Comparison of ENCODE assay signal across 1 cellular context in the genomic region with DNA sequence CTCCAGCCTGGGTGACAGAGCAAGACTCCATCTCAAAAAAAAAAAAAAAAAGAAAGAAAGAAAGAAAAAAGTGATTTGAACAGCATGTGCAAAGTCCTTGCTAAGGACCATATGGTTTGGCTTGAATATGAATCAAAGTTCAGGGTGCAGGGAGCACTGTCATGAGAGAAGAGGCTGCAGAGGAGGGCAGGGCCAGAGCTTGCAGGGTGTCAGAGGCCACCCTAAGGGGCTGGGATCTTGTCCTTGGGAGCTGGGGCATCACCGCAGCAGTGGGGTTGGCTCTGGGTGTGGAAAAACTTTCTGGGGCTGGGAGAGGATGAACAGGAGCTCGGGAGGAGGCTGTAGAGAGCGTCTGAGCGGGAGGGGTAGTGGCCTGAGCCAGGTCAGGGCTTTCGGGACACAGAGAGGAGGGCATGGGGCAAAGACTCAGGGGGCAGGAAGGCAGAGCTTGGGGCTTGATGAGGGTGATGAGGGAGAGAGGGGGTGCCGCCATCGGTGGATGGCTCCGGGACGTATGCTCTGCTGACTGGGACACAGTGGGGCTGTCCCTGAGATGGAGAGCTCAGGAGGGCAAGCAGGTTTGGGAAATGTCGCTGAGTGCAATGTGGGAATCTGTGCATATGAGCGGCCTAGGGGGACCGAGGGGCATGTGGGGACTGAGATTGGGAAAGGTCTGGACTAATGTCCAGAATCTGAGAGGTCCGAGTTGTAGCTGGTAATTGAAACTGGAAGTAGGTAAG.
TF ChIP-seq lines count a peak whose summit lies in the region.

No MANE protein-coding gene starts in this region.

TF ChIP-seq in H1, 55 proteins besides CTCF, POLR2A, EP300 and RAD21:
- TF ChIP-seq SAP30 (IDR thresholded peaks at IDR 0.05; ENCODE audit: insufficient read depth, insufficient replicate concordance, low read length): no peak
- TF ChIP-seq CBX8 (IDR thresholded peaks at IDR 0.05; ENCODE audit: borderline replicate concordance, low read depth, low read length): no peak
- TF ChIP-seq MAX (IDR thresholded peaks at IDR 0.05): no peak
- no peak for TF ChIP-seq CHD1 (IDR thresholded peaks at IDR 0.05; ENCODE audit: low read depth, low read length)
- no peak for TF ChIP-seq TAF7 (optimal IDR thresholded peaks at IDR 0.05; ENCODE audit: borderline replicate concordance, low read depth, low read length)
- TF ChIP-seq SP1 (IDR thresholded peaks at IDR 0.05; ENCODE audit: low read depth, low read length): no peak
- no peak for TF ChIP-seq CEBPB (IDR thresholded peaks at IDR 0.05; ENCODE audit: low read depth, low read length)
- TF ChIP-seq BCL11A (IDR thresholded peaks at IDR 0.05; ENCODE audit: low read depth in 2 of 2, low read length in 2 of 2): no peak
- no peak for TF ChIP-seq SP4 (IDR thresholded peaks at IDR 0.05; ENCODE audit: low read length)
- no peak for TF ChIP-seq TEAD4 (IDR thresholded peaks at IDR 0.05; ENCODE audit: low read depth, low read length)
- TF ChIP-seq SIX5 (IDR thresholded peaks at IDR 0.05; ENCODE audit: low read depth, low read length): no peak
- no peak for TF ChIP-seq ATF2 (IDR thresholded peaks at IDR 0.05; ENCODE audit: low read length)
- TF ChIP-seq POLR2AphosphoS5 (IDR thresholded peaks at IDR 0.05; ENCODE audit: low read depth, low read length): no peak
TF ChIP-seq in H1: peak in this region for 0.
